Comparison of ENCODE assay signal across 8 cellular contexts in the genomic region with DNA sequence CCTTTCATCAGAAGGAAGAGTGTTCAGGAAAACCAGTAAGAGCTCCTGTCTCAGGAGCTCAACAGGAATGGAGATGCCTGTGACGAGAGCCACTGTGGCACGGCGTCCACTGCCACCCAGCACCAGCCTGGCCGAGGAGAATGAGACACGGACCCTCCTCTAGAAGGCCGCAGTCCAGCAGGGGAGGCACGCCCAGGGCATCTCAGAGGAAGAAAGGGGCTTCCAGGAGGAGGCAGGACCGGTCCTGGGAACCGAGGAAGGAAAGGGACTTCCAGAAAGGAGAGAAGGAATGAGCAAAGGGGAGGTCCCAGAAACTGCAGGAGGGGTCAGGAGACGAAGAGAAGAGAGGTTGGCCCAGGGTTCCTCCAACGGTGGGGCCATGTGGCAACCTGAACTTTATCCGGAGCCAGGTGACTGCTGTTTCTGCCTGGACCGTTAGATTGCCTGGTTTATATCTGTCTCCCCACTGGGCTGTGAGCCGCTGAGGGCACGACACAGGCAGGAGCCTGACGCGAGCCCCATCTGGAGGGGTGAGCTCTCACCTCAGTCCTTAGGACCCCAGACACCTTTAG. TPM values are rescaled to one million over a fixed set of nuclear protein-coding genes. Genes with fewer than 3 reads are reported as not detected.
A peak's percentile ranks its signal among the peaks of the same experiment; 100 is the strongest.
DNase-seq lines count a peak whose midpoint lies in the region; FAIRE-seq and TF ChIP-seq lines count a peak whose summit lies in the region.

No MANE protein-coding gene starts in this region.

- H3K9me3 ChIP-seq in SU-DHL-6 (ENCODE audit: insufficient read depth, low read length) (no peaks in the 10 kb centered on the region), small intestine (ENCODE audit: control insufficient read depth, low read depth) (no peaks in the 10 kb centered on the region)

- no peak for TF ChIP-seq CTCF in GM12864 (IDR thresholded peaks at IDR 0.05; ENCODE audit: low read depth, low read length, missing control alignments)
- no peak for TF ChIP-seq CTCF in HFFc6 (IDR thresholded peaks at IDR 0.05)
- TF ChIP-seq CTCF in SU-DHL-6 (IDR thresholded peaks at IDR 0.05; ENCODE audit: insufficient read depth, low read length, poor library complexity, severe bottlenecking): no peak
- TF ChIP-seq CTCF in fibroblast of pulmonary artery (IDR thresholded peaks at IDR 0.05; ENCODE audit: low read length, missing control alignments): no peak

- DNase-seq in GM12864 (ENCODE audit: low read depth): no peak
- DNase-seq in HFFc6: no peak
- no peak for DNase-seq in fibroblast of pulmonary artery (ENCODE audit: low read depth)
- DNase-seq in small intestine: peak; percentile 9
- no peak for DNase-seq in NCI-H1048 (lab: John Stamatoyannopoulos, UW)
- DNase-seq in SIG-M5 (lab: John Stamatoyannopoulos, UW): no peak
- DNase-seq in superior temporal gyrus (ENCODE audit: extremely low spot score): no peak

- H3K4me1 ChIP-seq in small intestine (ENCODE audit: control insufficient read depth in 2 of 2, insufficient read depth in 1 of 2, low read depth in 1 of 2, low read length in 1 of 2): no peaks in the 10 kb centered on the region

- H3K27ac ChIP-seq in SU-DHL-6 (ENCODE audit: low read depth, low read length) (no peak overlapping the region), small intestine (ENCODE audit: low read depth in 1 of 2, low read length in 1 of 2) (no peak overlapping the region)

- H3K4me1 Mint-ChIP-seq in HFFc6 (ENCODE audit: low read depth): peaks cover 24% of the 10 kb centered on the region

- peak overlapping the region; percentile 99 for H2AFZ ChIP-seq in SU-DHL-6 (ENCODE audit: low read depth, low read length, severe bottlenecking)

- no peaks in the 10 kb centered on the region for H3K36me3 Mint-ChIP-seq in HFFc6 (ENCODE audit: low read depth)

- H3K4me3 Mint-ChIP-seq in HFFc6: peak overlapping the region; percentile 93

- peak overlapping the region; percentile 86 for H3K4me2 ChIP-seq in SU-DHL-6 (ENCODE audit: low read depth, low read length, poor library complexity, severe bottlenecking)

- no peaks in the 10 kb centered on the region for H4K20me1 ChIP-seq in SU-DHL-6 (ENCODE audit: low read depth, low read length)

- no peaks in the 10 kb centered on the region for H3K9me3 Mint-ChIP-seq in HFFc6

- no peak overlapping the region for H3K9ac ChIP-seq in SU-DHL-6 (ENCODE audit: low read length)

- FAIRE-seq in small intestine (lab: Jason Lieb, UNC): no peak

- H3K27me3 ChIP-seq in SU-DHL-6 (ENCODE audit: low read length) (no peaks in the 10 kb centered on the region), small intestine (ENCODE audit: control insufficient read depth in 2 of 2, insufficient read depth in 2 of 2, low read length in 2 of 2) (no peaks in the 10 kb centered on the region)

- no peaks in the 10 kb centered on the region for H3F3A ChIP-seq in SU-DHL-6 (ENCODE audit: insufficient read depth)

- 29 to 35% (median 31%) methylated on average over 17 of the region's 17 CpGs for WGBS in small intestine, 3 donors

- no peaks in the 10 kb centered on the region for H3K79me2 ChIP-seq in SU-DHL-6 (ENCODE audit: insufficient read depth, low read length)

- H3K27ac Mint-ChIP-seq in HFFc6: no peak overlapping the region

- peak overlapping the region; percentile 60 for H3K4me3 ChIP-seq in GM12864 (ENCODE audit: low read depth, low read length)
- H3K4me3 ChIP-seq in SU-DHL-6 (ENCODE audit: insufficient read depth, low read length, poor library complexity, severe bottlenecking): no peak overlapping the region
- H3K4me3 ChIP-seq in fibroblast of pulmonary artery (replicated peaks; ENCODE audit: low read depth, low read length): peak overlapping the region; percentile 47
- H3K4me3 ChIP-seq in small intestine (ENCODE audit: low read depth in 1 of 2, low read length in 2 of 2): no peak overlapping the region

- H3K27me3 Mint-ChIP-seq in HFFc6 (ENCODE audit: insufficient read depth): peaks cover 4% of the 10 kb centered on the region; the same call in 1 of the 2 replicates

- no peaks in the 10 kb centered on the region for H3K36me3 ChIP-seq in SU-DHL-6 (ENCODE audit: low read length)
- H3K36me3 ChIP-seq in small intestine (ENCODE audit: control insufficient read depth in 2 of 2, insufficient read depth in 2 of 2, low read length in 2 of 2): no peaks in the 10 kb centered on the region

- no peaks in the 10 kb centered on the region for H3K9me2 ChIP-seq in SU-DHL-6 (replicated peaks; ENCODE audit: insufficient read depth, low read length)

RNA-seq across cellular contexts. Expression of gene BFSP1, which starts 26.8 kb away (rescaled TPM):
- 1 to 10 TPM; 1.2 to 2.5 (median 1.8) TPM for total RNA-seq in HFFc6 (2021; fragmentation: NEBNext Ultra II Directional; extraction: Animal tissue kit (Norgen Biotek cat#: 25700))
- polyA plus RNA-seq in small intestine: under 1 TPM in 1 of 3 donors, not detected in 2; 0.49 TPM

Comparison
In these comparisons a context has a peak if more than half of its experiments do, and no peak if none do; other contexts are left out.
1. H3K4me3 ChIP-seq: peak in GM12864 (single experiment) and fibroblast of pulmonary artery (single experiment); none in SU-DHL-6 (single experiment) and small intestine (0 of 2).